Comparison of ENCODE assay signal across 8 cellular contexts in the genomic region with DNA sequence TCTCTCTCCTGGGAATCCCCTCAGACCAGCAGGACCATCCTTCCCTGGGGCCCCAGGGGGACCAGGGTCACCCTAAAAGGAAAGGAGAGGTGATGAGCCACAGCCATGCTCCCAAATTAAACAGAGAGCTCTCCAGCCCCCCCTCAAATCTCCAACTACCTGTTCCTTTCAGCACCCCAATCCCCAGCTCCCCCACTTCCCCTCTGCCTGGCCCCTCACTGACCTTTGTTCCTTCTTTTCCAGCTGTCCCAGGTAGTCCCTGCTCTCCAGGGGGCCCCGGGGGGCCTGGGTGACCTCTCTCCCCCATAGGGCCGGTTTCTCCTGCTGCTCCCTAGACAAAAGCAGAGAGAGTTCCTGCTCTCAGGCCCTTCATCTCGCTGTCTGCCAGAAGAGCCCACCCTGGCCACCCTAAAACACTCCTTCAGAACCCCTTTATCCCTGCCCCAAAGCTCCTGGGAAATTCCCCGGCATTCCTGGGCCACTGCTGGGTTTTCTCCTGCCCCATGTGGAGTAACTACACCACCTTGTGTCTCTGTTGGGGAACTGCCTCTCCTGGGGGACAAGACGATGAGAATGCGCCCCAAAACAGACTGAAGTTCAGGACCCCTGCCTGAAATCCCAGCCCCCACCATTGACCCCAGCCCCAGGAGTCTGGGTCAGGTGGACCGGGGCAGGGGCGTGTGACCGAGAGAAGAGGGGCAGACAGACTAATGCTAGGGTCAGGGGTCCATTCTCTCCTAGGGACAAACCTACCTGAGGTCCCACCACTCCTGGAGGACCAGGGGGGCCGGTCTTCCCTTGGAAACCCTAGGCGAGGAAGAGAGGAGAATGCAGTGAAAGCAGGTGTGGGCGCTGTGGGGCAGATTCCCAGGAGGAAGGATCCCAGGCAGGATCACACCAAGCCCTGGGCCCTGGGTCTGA. TPM values are rescaled to one million over a fixed set of nuclear protein-coding genes. Genes with fewer than 3 reads are reported as not detected.
A peak's percentile ranks its signal among the peaks of the same experiment; 100 is the strongest.
DNase-seq lines count a peak whose midpoint lies in the region; ATAC-seq lines count a peak whose summit lies in the region.

No MANE protein-coding gene starts in this region.

- no peak overlapping the region for H3K4me3 ChIP-seq in MG63

- no peak for ATAC-seq in HG03342 (IDR thresholded peaks at IDR 0.05; ENCODE audit: unreplicated experiment)
- ATAC-seq in GM18907 (IDR thresholded peaks at IDR 0.05; ENCODE audit: unreplicated experiment), result no peak
- ATAC-seq in GM21786 (IDR thresholded peaks at IDR 0.05; ENCODE audit: unreplicated experiment), result no peak
- no peak for ATAC-seq in HG03457 (IDR thresholded peaks at IDR 0.05; ENCODE audit: unreplicated experiment)

- H3K27me3 ChIP-seq in MG63, result no peaks in the 10 kb centered on the region

- H3K36me3 ChIP-seq in MG63, result no peaks in the 10 kb centered on the region

- DNase-seq in GM03348 (ENCODE audit: low spot score) (peak; percentile 79), MG63 (peak; percentile 49), dermis blood vessel endothelial cell (peak; percentile 52), non-pigmented ciliary epithelial cell (ENCODE audit: low read depth) (peak; percentile 6)

- H3K9me3 ChIP-seq in MG63, result no peaks in the 10 kb centered on the region

RNA-seq across cellular contexts. Expression of a gene that starts 19.7 kb away (rescaled TPM):
- 0.99 and 2.6 TPM in 2 replicates for total RNA-seq in MG63 (2014; rRNA removed; shearing (Covaris generic); ENCODE audit: low replicate concordance)
- 0.28 and 0.34 TPM in 2 replicates for total RNA-seq in dermis blood vessel endothelial cell

RNA-seq across cellular contexts. Expression of a gene that starts 27.9 kb away (rescaled TPM):
- 43.6 and 58.8 TPM in 2 replicates for total RNA-seq in MG63 (2014; rRNA removed; shearing (Covaris generic); ENCODE audit: low replicate concordance)
- 26.6 and 27.9 TPM in 2 replicates for total RNA-seq in dermis blood vessel endothelial cell

RNA-seq across cellular contexts. Expression of a gene that starts 28.1 kb away (rescaled TPM):
- total RNA-seq in MG63 (2014; rRNA removed; shearing (Covaris generic); ENCODE audit: low replicate concordance), result 397 and 459 TPM in 2 replicates
- 93.6 and 99.4 TPM in 2 replicates for total RNA-seq in dermis blood vessel endothelial cell

RNA-seq across cellular contexts. Expression of a gene that starts 31.9 kb away (rescaled TPM):
- total RNA-seq in MG63 (2014; rRNA removed; shearing (Covaris generic); ENCODE audit: low replicate concordance), result not detected in 2 replicates
- total RNA-seq in dermis blood vessel endothelial cell, result 8.7 and 9.7 TPM in 2 replicates

RNA-seq across cellular contexts. Expression of a gene that starts 35.7 kb away (rescaled TPM):
- total RNA-seq in MG63 (2014; rRNA removed; shearing (Covaris generic); ENCODE audit: low replicate concordance), result 77.7 and 171 TPM in 2 replicates
- total RNA-seq in dermis blood vessel endothelial cell, result 22.6 and 29.0 TPM in 2 replicates

Comparison
In these comparisons a context has a peak if more than half of its experiments do, and no peak if none do; other contexts are left out.
1. DNase-seq: peak in every context shown above with its lines; median percentile 79 in GM03348; 52 in dermis blood vessel endothelial cell; 49 in MG63; 6 in non-pigmented ciliary epithelial cell.